In the genomic region with DNA sequence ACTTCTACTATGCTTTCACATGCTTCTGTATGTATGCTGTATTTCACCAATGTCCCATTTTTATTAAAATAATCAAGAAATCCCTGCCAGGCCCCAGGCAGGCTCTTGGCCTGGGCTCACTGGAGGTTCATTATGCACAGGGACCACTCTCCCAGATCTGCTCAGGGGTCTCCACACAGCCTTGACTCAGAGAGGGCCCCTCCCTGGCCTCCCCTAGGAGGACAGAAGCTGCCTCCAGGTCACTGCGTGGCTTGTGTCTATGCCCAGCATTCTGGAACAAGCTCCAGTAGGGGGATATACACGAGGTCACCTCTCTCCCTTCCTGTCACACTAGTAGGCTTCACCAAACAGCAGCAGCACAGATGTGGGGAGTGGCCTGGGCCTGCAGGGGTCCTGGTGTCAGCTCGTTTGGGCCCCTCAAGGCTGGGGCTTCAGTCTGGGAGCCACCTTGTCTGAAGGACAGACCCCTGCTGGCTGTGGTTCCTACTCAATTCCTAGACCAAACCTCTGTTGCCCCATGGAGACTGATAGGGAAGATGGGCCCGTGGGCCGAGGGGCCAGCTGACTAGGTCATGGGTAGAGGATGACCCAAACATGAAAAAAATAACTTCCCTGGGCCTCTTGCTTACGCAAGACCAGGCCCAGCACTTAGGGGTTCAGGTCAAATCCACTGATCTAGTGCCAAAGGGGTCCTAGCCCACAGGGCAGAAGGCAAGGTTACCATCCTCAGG, we compare ENCODE assay signal across 21 cellular contexts. TPM values are rescaled to one million over a fixed set of nuclear protein-coding genes. Genes with fewer than 3 reads are reported as not detected.
DNase-seq lines count a peak whose midpoint lies in the region; ATAC-seq, FAIRE-seq and TF ChIP-seq lines count a peak whose summit lies in the region.
"Had no signal": no experiment of that assay in that cellular context is flagged by ENCODE, and none has a peak within 500 bp of the region (broad histone marks: within the 10 kb centered on the region; RNA-seq: fewer than 3 reads in every experiment).

No MANE protein-coding gene starts in this region.

- DNase-seq in CD1c-positive myeloid dendritic cell (ENCODE audit: extremely low spot score): peak; percentile 58
- DNase-seq in PC-3: no peak
- no peak for DNase-seq in HepG2 (ENCODE audit: low spot score)
- no peak for DNase-seq in spleen
- DNase-seq in coronary artery (ENCODE audit: low spot score): no peak
- no peak for DNase-seq in cortex of kidney (lab: John Stamatoyannopoulos, UW)
- no peak for DNase-seq in NCI-H1092 (lab: John Stamatoyannopoulos, UW)
- DNase-seq: activated CD4-positive, CD25-positive, alpha-beta regulatory T cell treated with anti-CD3 and anti-CD28 coated beads, Interleukin-2, amount 50 U/mL, for 72 hours; activated CD8-positive, alpha-beta memory T cell treated with anti-CD3 and anti-CD28 coated beads for 24 hours; activated T-cell treated with anti-CD3 and anti-CD28 coated beads, Interleukin-2, amount 50 U/mL, for 4 hours; body of pancreas; CD4-positive, alpha-beta memory T cell; MM.1S; NCI-H774; occipital lobe; T1000 had no signal

- no peaks in the 10 kb centered on the region for H3K79me2 ChIP-seq in PC-3 (ENCODE audit: low read length)
- no peaks in the 10 kb centered on the region for H3K79me2 ChIP-seq in HepG2 (ENCODE audit: insufficient read depth, low read length)

- intact Hi-C loops in PC-3 (cut with micrococcal nuclease) (no loop called here), HepG2 (cut with micrococcal nuclease; ENCODE audit: unreplicated experiment) (no loop called here), spleen (cut with DNase I; ENCODE audit: low total_unique reads) (no loop called here)

- TF ChIP-seq POLR2A in HepG2 (IDR thresholded peaks at IDR 0.05; ENCODE audit: insufficient read depth in 1 of 2, low read depth in 2 of 2, low read length in 2 of 2) (no peak), spleen (IDR thresholded peaks at IDR 0.05) (no peak)

- H3K27me3 ChIP-seq in PC-3 (ENCODE audit: low read length): no peaks in the 10 kb centered on the region
- H3K27me3 ChIP-seq in HepG2 (ENCODE audit: control insufficient read depth in 1 of 2, insufficient read depth in 2 of 2, low read length in 2 of 2): no peaks in the 10 kb centered on the region; a peak in 1 of 5 replicates
- no peaks in the 10 kb centered on the region for H3K27me3 ChIP-seq in spleen (replicated peaks in 1 of 7)
- H3K27me3 ChIP-seq: body of pancreas, right atrium auricular region, tibial nerve had no signal

- no peak for TF ChIP-seq RAD21 in HepG2 (CRISPR knock-in tag; IDR thresholded peaks at IDR 0.05)

- TF ChIP-seq EP300 in HepG2 (IDR thresholded peaks at IDR 0.05; ENCODE audit: low read depth in 2 of 2, low read length in 2 of 2): no peak
- TF ChIP-seq EP300 in HepG2 (CRISPR knock-in tag; IDR thresholded peaks at IDR 0.05; ENCODE audit: borderline replicate concordance): no peak

- in situ Hi-C loops in HepG2 (cut with HindIII; ENCODE audit: extremely low pct_ligation_motif_present, low pct_unique_long_range_greater_than_20kb): no loop called here

- no TSS peak for BruUV-seq in PC-3 (replicated peaks; lab: Mats Ljungman, UMichigan)
- BruUV-seq in HepG2 (replicated peaks; lab: Mats Ljungman, UMichigan): no TSS peak

- H3K9me2 ChIP-seq in PC-3 (replicated peaks; ENCODE audit: low read length): no peaks in the 10 kb centered on the region

- no peaks in the 10 kb centered on the region for H4K20me1 ChIP-seq in PC-3 (ENCODE audit: low read length)
- no peaks in the 10 kb centered on the region for H4K20me1 ChIP-seq in HepG2 (ENCODE audit: insufficient read depth, low read length)

- TF ChIP-seq CTCF in PC-3 (conservative IDR thresholded peaks at IDR 0.05; ENCODE audit: low read depth, low read length): no peak
- no peak for TF ChIP-seq CTCF in HepG2 (CRISPR knock-in tag; IDR thresholded peaks at IDR 0.05)
- no peak for TF ChIP-seq CTCF in spleen (IDR thresholded peaks at IDR 0.05 in 8 of 11, conservative IDR thresholded peaks at IDR 0.05 in 3 of 11)
- TF ChIP-seq CTCF in coronary artery (IDR thresholded peaks at IDR 0.05): no peak

- POLR2A ChIA-PET in PC-3 (lab: Charles Lee; ENCODE audit: unreplicated experiment): no interaction called here
- POLR2A ChIA-PET in HepG2 (lab: Yijun Ruan, JAX): no interaction called here

- H3K4me2 ChIP-seq in PC-3 (ENCODE audit: low read length): no peak overlapping the region
- peak overlapping the region; percentile 56 for H3K4me2 ChIP-seq in HepG2 (ENCODE audit: low read depth, low read length)

- no peaks in the 10 kb centered on the region for H3K9me3 ChIP-seq in PC-3 (ENCODE audit: low read length)
- no peaks in the 10 kb centered on the region for H3K9me3 ChIP-seq in HepG2 (ENCODE audit: low read length)
- H3K9me3 ChIP-seq in spleen: no peaks in the 10 kb centered on the region
- H3K9me3 ChIP-seq: body of pancreas, right atrium auricular region, tibial nerve had no signal

- ATAC-seq in PC-3: peak; percentile 16; the same call in 1 of the 2 replicates
- ATAC-seq in HepG2: peak; percentile 70
- ATAC-seq in HG02852 (IDR thresholded peaks at IDR 0.05; ENCODE audit: unreplicated experiment): no peak
- ATAC-seq: activated T-cell treated with anti-CD3 and anti-CD28 coated beads, Interleukin-2, amount 50 U/mL, for 4 hours; body of pancreas had no signal

- H3K36me3 ChIP-seq in PC-3 (ENCODE audit: low read depth, low read length): peaks cover 3% of the 10 kb centered on the region; the same call in 1 of the 2 replicates
- no peaks in the 10 kb centered on the region; a peak in 1 of 5 replicates for H3K36me3 ChIP-seq in HepG2 (replicated peaks in 1 of 2; ENCODE audit: control insufficient read depth in 1 of 2, insufficient read depth in 2 of 2, low read length in 2 of 2)
- peaks cover 0 to 12% (median 0%) of the 10 kb centered on the region in 6 donors for H3K36me3 ChIP-seq in spleen
- H3K36me3 ChIP-seq: right atrium auricular region had no signal

- FAIRE-seq in HepG2 (lab: Jason Lieb, UNC): no peak
- FAIRE-seq: colon, RCC 7860 had no signal

- H3K4me1 ChIP-seq in PC-3 (ENCODE audit: insufficient read depth, low read length) (no peaks in the 10 kb centered on the region), HepG2 (ENCODE audit: insufficient read depth, low read length) (peaks cover 30% of the 10 kb centered on the region), spleen (peaks cover 0 to 44% (median 10%) of the 10 kb centered on the region in 6 donors)
- H3K4me1 ChIP-seq: body of pancreas had no signal

- H2AFZ ChIP-seq in PC-3 (ENCODE audit: low read length): no peak overlapping the region
- H2AFZ ChIP-seq in HepG2 (ENCODE audit: low read length): peak overlapping the region; percentile 84

- H3K4me3 ChIP-seq in PC-3 (ENCODE audit: low read length): no peak overlapping the region
- H3K4me3 ChIP-seq in HepG2 (replicated peaks in 1 of 3; ENCODE audit: insufficient read depth in 1 of 3, low read depth in 2 of 3, low read length in 3 of 3): peak overlapping the region in 1 of 3 experiments; percentile 43; a peak in 1 of 6 replicates
- no peak overlapping the region for H3K4me3 ChIP-seq in spleen
- no peak overlapping the region for H3K4me3 ChIP-seq in coronary artery
- H3K4me3 ChIP-seq: body of pancreas, right atrium auricular region, tibial nerve had no signal

- H3K9ac ChIP-seq in PC-3 (ENCODE audit: low read length) (no peak overlapping the region), HepG2 (ENCODE audit: insufficient read depth, low read depth, low read length) (peak overlapping the region; percentile 13; the same call in 1 of the 2 replicates)

- CTCF ChIA-PET in PC-3 (lab: Charles Lee) (interaction anchor here (0.6 kb wide), 1 partner anchor 184 kb away, joined by 15 read pairs; no protein-coding TSS in a partner anchor), HepG2 (lab: Yijun Ruan, JAX; ENCODE audit: low intra/inter-chr PET ratio, low total read pairs) (no interaction called here)

- H3K27ac ChIP-seq in PC-3 (ENCODE audit: low read length): no peak overlapping the region
- H3K27ac ChIP-seq in HepG2 (ENCODE audit: extremely low read length, insufficient read depth, low read length): no peak overlapping the region
- peak overlapping the region in 5 of 8 donors; percentile 20 to 63 (median 54) for H3K27ac ChIP-seq in spleen
- H3K27ac ChIP-seq in coronary artery: no peak overlapping the region
- H3K27ac ChIP-seq: body of pancreas, right atrium auricular region had no signal

- WGBS in HepG2 (ENCODE audit: low lambda C conversion rate): 21% methylated on average over 2 of the region's 6 CpGs
- 25 to 78% (median 67%) methylated on average over 2 to 6 of the region's 6 CpGs for WGBS in spleen, 5 donors

- H3F3A ChIP-seq in PC-3 (ENCODE audit: low read length, unreplicated experiment): no peaks in the 10 kb centered on the region

TF ChIP-seq in HepG2, 621 proteins besides CTCF, POLR2A, EP300 and RAD21 (continues in another document):
- no peak for TF ChIP-seq HDAC6 (IDR thresholded peaks at IDR 0.05; ENCODE audit: low read depth, low read length)

RNA-seq across cellular contexts. Expression of a gene that starts 37.6 kb away (rescaled TPM):
- total RNA-seq in PC-3 (2014; rRNA removed) (80.5 and 112 TPM in 2 replicates), HepG2 (2016; rRNA removed; fragmentation: Illumina TruSeq; extraction: Trizol) (69.1 and 73.7 TPM in 2 replicates), spleen (10 to 100 TPM; 40.9 to 78.0 (median 53.9) TPM)
- 29.4 and 31.2 TPM in 2 replicates for total RNA-seq in HepG2 (2016; cell fraction: cytosol; rRNA removed; fragmentation: Illumina TruSeq; extraction: Trizol; ENCODE audit: low read depth)
- 69.6 and 77.9 TPM in 2 replicates for total RNA-seq in HepG2 (2016; cell fraction: insoluble cytoplasmic fraction; rRNA removed; fragmentation: Illumina TruSeq; extraction: Trizol)
- 30.2 and 37.8 TPM in 2 replicates for total RNA-seq in HepG2 (2016; cell fraction: membrane; rRNA removed; fragmentation: Illumina TruSeq; extraction: Trizol)
- 48.8 and 58.7 TPM in 2 replicates for total RNA-seq in HepG2 (2016; cell fraction: nucleus; rRNA removed; fragmentation: Illumina TruSeq; extraction: Trizol)
- polyA plus RNA-seq in HepG2 (2011; rRNA removed) (31.5 and 40.0 TPM in 2 replicates), spleen (10 to 100 TPM; 32.2 to 51.3 (median 42.4) TPM)
- polyA plus RNA-seq in HepG2 (2011; cell fraction: cytosol; rRNA removed): 24.7 and 25.8 TPM in 2 replicates
- polyA plus RNA-seq in HepG2 (2011; cell fraction: nucleus; rRNA removed): 54.7 and 59.1 TPM in 2 replicates
- polyA plus RNA-seq in HepG2 (2012): 29.7 and 35.9 TPM in 2 replicates
- 6.2 and 9.1 TPM in 2 replicates for polyA plus RNA-seq in HepG2 (2016; cell fraction: cytosol; fragmentation: Illumina TruSeq; extraction: Trizol; ENCODE audit: low read depth)
- 59.6 and 60.3 TPM in 2 replicates for polyA plus RNA-seq in HepG2 (2016; cell fraction: insoluble cytoplasmic fraction; fragmentation: Illumina TruSeq; extraction: Trizol; ENCODE audit: low read depth)
- 15.7 TPM in 2 replicates for polyA plus RNA-seq in HepG2 (2016; cell fraction: membrane; fragmentation: Illumina TruSeq; extraction: Trizol; ENCODE audit: low read depth)
- 155 and 162 TPM in 2 replicates for polyA plus RNA-seq in HepG2 (2016; cell fraction: nucleus; fragmentation: Illumina TruSeq; extraction: Trizol; ENCODE audit: insufficient read depth, low read depth)
- 31.9 and 76.0 TPM in 2 replicates for polyA minus RNA-seq in HepG2 (2011; rRNA and poly(A)+ RNA removed; ENCODE audit: low replicate concordance)
- 20.1 and 21.5 TPM in 2 replicates for polyA minus RNA-seq in HepG2 (2011; cell fraction: cytosol; rRNA and poly(A)+ RNA removed)
- 25.1 and 41.6 TPM in 2 replicates for polyA minus RNA-seq in HepG2 (2011; cell fraction: nucleus; rRNA and poly(A)+ RNA removed)

Comparison
In these comparisons a context has a peak if more than half of its experiments do, and no peak if none do; other contexts are left out.
1. H3K27ac ChIP-seq: peak in spleen (5 of 8); none in PC-3 (single experiment), HepG2 (single experiment) and coronary artery (0 of 2).